16 cellular contexts compared by ENCODE assay signal in genomic region chr6:100818066-100818465, GRCh38.
DNase-seq lines count a peak whose midpoint lies in the region; TF ChIP-seq lines count a peak whose summit lies in the region.
"Had no signal": no experiment of that assay in that cellular context is flagged by ENCODE, and none has a peak within 500 bp of the region (broad histone marks: within the 10 kb centered on the region; RNA-seq: fewer than 3 reads in every experiment).

No MANE protein-coding gene starts in this region.

- no peak overlapping the region for H3K27ac ChIP-seq in right atrium auricular region
- H3K27ac ChIP-seq: BLaER1 treated with 17β-estradiol and CSF1 and Interleukin-3, amounts not matched to agents 10 nM and 100 nM; GM23248 had no signal

- H3K9me3 ChIP-seq in right atrium auricular region: peaks cover 0 to 6% of the 10 kb centered on the region in 2 donors

- H3K4me1 ChIP-seq in right atrium auricular region: peaks cover 0 to 5% of the 10 kb centered on the region in 2 donors
- H3K4me1 ChIP-seq: BLaER1 treated with 17β-estradiol and CSF1 and Interleukin-3, amounts not matched to agents 10 nM and 100 nM had no signal

- no peaks in the 10 kb centered on the region for H3K36me3 ChIP-seq in right atrium auricular region

- H3K27me3 ChIP-seq in right atrium auricular region: no peaks in the 10 kb centered on the region
- H3K27me3 ChIP-seq: BLaER1 treated with 17β-estradiol and CSF1 and Interleukin-3, amounts not matched to agents 10 nM and 100 nM had no signal

- TF ChIP-seq CTCF in right atrium auricular region (IDR thresholded peaks at IDR 0.05): no peak

- peak; percentile 27 for DNase-seq in LHCN-M2 (ENCODE audit: low read depth)
- peak; percentile 2 for DNase-seq in fibroblast of gingiva (ENCODE audit: low read depth)
- peak; percentile 48 for DNase-seq in iris pigment epithelial cell (ENCODE audit: low read depth)
- DNase-seq in NOMO-1 (lab: John Stamatoyannopoulos, UW; ENCODE audit: unreplicated experiment in 2 of 2): no peak
- no peak for DNase-seq in NCI-H1105 (lab: John Stamatoyannopoulos, UW)
- no peak for DNase-seq in right atrium auricular region (ENCODE audit: low spot score)
- DNase-seq: Calu3; CD8-positive, alpha-beta T cell; DMS 273 treated with DMSO at 0.1 percent for 48 hours; DMS53; DND-41; EL; GM23248; HCEC 1CT had no signal

- no peak overlapping the region for H3K4me3 ChIP-seq in right atrium auricular region
- H3K4me3 ChIP-seq: BLaER1 treated with 17β-estradiol and CSF1 and Interleukin-3, amounts not matched to agents 10 nM and 100 nM; GM12878; GM23248 had no signal

Comparison
In these comparisons a context has a peak if more than half of its experiments do, and no peak if none do; other contexts are left out.
1. DNase-seq: peak in LHCN-M2 (single experiment), fibroblast of gingiva (single experiment) and iris pigment epithelial cell (single experiment); none in NOMO-1 (0 of 2), NCI-H1105 (single experiment) and right atrium auricular region (single experiment).